8 cellular contexts compared by ENCODE assay signal in genomic region chr22:29635734-29636357, GRCh38. TPM values are rescaled to one million over a fixed set of nuclear protein-coding genes. Genes with fewer than 3 reads are reported as not detected.
DNase-seq lines count a peak whose midpoint lies in the region; ATAC-seq and TF ChIP-seq lines count a peak whose summit lies in the region.

No MANE protein-coding gene starts in this region.

- TF ChIP-seq EP300 in esophagus muscularis mucosa (IDR thresholded peaks at IDR 0.05) (no peak), neural cell (conservative IDR thresholded peaks at IDR 0.05; ENCODE audit: poor library complexity, severe bottlenecking) (no peak)

- no peak for ATAC-seq in GM18517 (IDR thresholded peaks at IDR 0.05; ENCODE audit: unreplicated experiment)
- ATAC-seq in HG03439 (IDR thresholded peaks at IDR 0.05; ENCODE audit: unreplicated experiment): no peak
- no peak for ATAC-seq in HG02610 (IDR thresholded peaks at IDR 0.05; ENCODE audit: unreplicated experiment)

- H3K4me2 ChIP-seq in neural cell (ENCODE audit: low read length): no peak overlapping the region

- H3K9ac ChIP-seq in neural cell (ENCODE audit: low read length): no peak overlapping the region

- H4K20me1 ChIP-seq in neural cell (ENCODE audit: insufficient read depth): no peaks in the 10 kb centered on the region

- TF ChIP-seq CTCF in esophagus muscularis mucosa (IDR thresholded peaks at IDR 0.05): peak; percentile 46 to 63 (median 51)
- peak; percentile 90 for TF ChIP-seq CTCF in neural cell (IDR thresholded peaks at IDR 0.05; ENCODE audit: poor library complexity, severe bottlenecking)

- H3K36me3 ChIP-seq in esophagus muscularis mucosa (peaks cover 0 to 33% (median 23%) of the 10 kb centered on the region in 4 donors), neural cell (ENCODE audit: insufficient read depth, low read length) (no peaks in the 10 kb centered on the region)

- DNase-seq in DMS79 (lab: John Stamatoyannopoulos, UW) (peak; percentile 9), RPMI7951 (ENCODE audit: low read depth) (peak; percentile 60), esophagus muscularis mucosa (ENCODE audit: extremely low spot score) (no peak)
- DNase-seq in Jurkat, Clone E6-1 (ENCODE audit: low read depth, low spot score): peak; percentile 55

- H3K9me3 ChIP-seq in esophagus muscularis mucosa: no peaks in the 10 kb centered on the region
- no peaks in the 10 kb centered on the region for H3K9me3 ChIP-seq in neural cell (ENCODE audit: low read length)

- no peaks in the 10 kb centered on the region for H3K9me2 ChIP-seq in neural cell (ENCODE audit: insufficient read depth, low read length)

- TF ChIP-seq RAD21 in neural cell (conservative IDR thresholded peaks at IDR 0.05): peak; percentile 91

- H3K27ac ChIP-seq in esophagus muscularis mucosa (replicated peaks in 1 of 4) (no peak overlapping the region), neural cell (ENCODE audit: low read length) (no peak overlapping the region)

- H3K79me2 ChIP-seq in neural cell (replicated peaks; ENCODE audit: insufficient read depth, low read length): no peaks in the 10 kb centered on the region

- no peak overlapping the region for H2AFZ ChIP-seq in neural cell (ENCODE audit: low read depth, low read length)

- no peak overlapping the region for H3K4me3 ChIP-seq in Jurkat, Clone E6-1 (ENCODE audit: low read length)
- no peak overlapping the region for H3K4me3 ChIP-seq in esophagus muscularis mucosa
- no peak overlapping the region for H3K4me3 ChIP-seq in neural cell (ENCODE audit: low read length)

- no peak for TF ChIP-seq POLR2A in esophagus muscularis mucosa (IDR thresholded peaks at IDR 0.05; ENCODE audit: low read depth)

- 51% methylated on average over 3 of the region's 3 CpGs for WGBS in esophagus muscularis mucosa

- peaks cover 1 to 22% (median 5%) of the 10 kb centered on the region in 4 donors for H3K4me1 ChIP-seq in esophagus muscularis mucosa

- H3K27me3 ChIP-seq in esophagus muscularis mucosa (no peaks in the 10 kb centered on the region), neural cell (ENCODE audit: insufficient read depth, low read depth, low read length) (no peaks in the 10 kb centered on the region)

- H3F3A ChIP-seq in neural cell (ENCODE audit: insufficient read depth, low read length, poor library complexity, severe bottlenecking): no peaks in the 10 kb centered on the region

- intact Hi-C loops in esophagus muscularis mucosa (cut with DNase I): loop anchor here (10.0 kb wide), 2 partner anchors 389 to 449 kb away; partner anchors contain the start of gene HORMAD2

TF ChIP-seq in neural cell, 6 proteins besides CTCF, POLR2A, EP300 and RAD21:
- TF ChIP-seq SMC3 (conservative IDR thresholded peaks at IDR 0.05; ENCODE audit: poor library complexity) (peak; percentile 89), POLR2AphosphoS5 (IDR thresholded peaks at IDR 0.05) (no peak)

RNA-seq across cellular contexts. Expression of gene NF2, which starts 32.4 kb away (rescaled TPM):
- polyA plus RNA-seq in Jurkat, Clone E6-1 (2012; ENCODE audit: insufficient read depth, insufficient read length): 15.1 TPM
- total RNA-seq in RPMI7951 (2014; rRNA removed; shearing (Covaris generic)): 35.9 TPM in 2 replicates
- total RNA-seq in esophagus muscularis mucosa: 10 to 100 TPM; 34.5 to 47.3 (median 42.0) TPM
- polyA plus RNA-seq in neural cell: 17.0 and 18.7 TPM in 2 replicates
- polyA minus RNA-seq in neural cell: 59.9 and 63.3 TPM in 2 replicates

RNA-seq across cellular contexts. Expression of gene NIPSNAP1, which starts 54.9 kb away (rescaled TPM):
- 132 TPM for polyA plus RNA-seq in Jurkat, Clone E6-1 (2012; ENCODE audit: insufficient read depth, insufficient read length)
- total RNA-seq in RPMI7951 (2014; rRNA removed; shearing (Covaris generic)): 50.8 and 52.9 TPM in 2 replicates
- total RNA-seq in esophagus muscularis mucosa: 10 to 100 TPM in 2 of 4 donors, 1 to 10 TPM in 2; 5.6 to 17.7 (median 10.8) TPM
- 229 and 244 TPM in 2 replicates for polyA plus RNA-seq in neural cell
- 166 and 196 TPM in 2 replicates for polyA minus RNA-seq in neural cell
